In genomic region chr7:55191926-55192692, GRCh38 we compare ENCODE assay signal across 11 cellular contexts.
A peak's percentile ranks its signal among the peaks of the same experiment; 100 is the strongest.
DNase-seq lines count a peak whose midpoint lies in the region; ATAC-seq and TF ChIP-seq lines count a peak whose summit lies in the region.
"Had no signal": no experiment of that assay in that cellular context is flagged by ENCODE, and none has a peak within 500 bp of the region (broad histone marks: within the 10 kb centered on the region; RNA-seq: fewer than 3 reads in every experiment).

No MANE protein-coding gene starts in this region.

- H3K4me3 ChIP-seq in H7 (ENCODE audit: insufficient read depth, low read depth, low read length) (no peak overlapping the region), smooth muscle cell (no peak overlapping the region)
- H3K4me3 ChIP-seq: lung, SK-N-MC had no signal

- peak overlapping the region; percentile 9 for H3K9ac ChIP-seq in smooth muscle cell (ENCODE audit: low read depth)

- H3K9me3 ChIP-seq in smooth muscle cell (replicated peaks; ENCODE audit: low read depth), result no peaks in the 10 kb centered on the region

- no peak overlapping the region for H3K4me2 ChIP-seq in smooth muscle cell

- no peaks in the 10 kb centered on the region; the same call in 1 of the 2 replicates for H3K27me3 ChIP-seq in H7 (ENCODE audit: control insufficient read depth, insufficient read depth, low read length)
- no peaks in the 10 kb centered on the region for H3K27me3 ChIP-seq in smooth muscle cell (ENCODE audit: low read depth)

- intact Hi-C loops in left ventricle myocardium superior (cut with micrococcal nuclease), result no loop called here

- no peak for TF ChIP-seq CTCF in smooth muscle cell (IDR thresholded peaks at IDR 0.05; ENCODE audit: borderline replicate concordance, insufficient read depth, poor library complexity, severe bottlenecking)

- no peaks in the 10 kb centered on the region for H3K36me3 ChIP-seq in H7 (replicated peaks; ENCODE audit: control insufficient read depth, insufficient read depth, low read length)
- H3K36me3 ChIP-seq in smooth muscle cell (ENCODE audit: low read depth), result no peaks in the 10 kb centered on the region

- 65% methylated on average over 17 of the region's 17 CpGs for WGBS in smooth muscle cell (ENCODE audit: low lambda C conversion rate)

- no peak overlapping the region for H2AFZ ChIP-seq in smooth muscle cell (ENCODE audit: low read depth)

- no peaks in the 10 kb centered on the region for H4K20me1 ChIP-seq in smooth muscle cell (ENCODE audit: low read depth)

- peak overlapping the region; percentile 44 for H3K27ac ChIP-seq in smooth muscle cell (ENCODE audit: low read depth)
- H3K27ac ChIP-seq: SK-N-MC had no signal

- H3K4me1 ChIP-seq in smooth muscle cell (ENCODE audit: low read depth), result peaks cover 12% of the 10 kb centered on the region

- no peaks in the 10 kb centered on the region for H3K79me2 ChIP-seq in smooth muscle cell (ENCODE audit: low read depth)

- ATAC-seq in left ventricle myocardium superior (peak; percentile 9), HG02798 (IDR thresholded peaks at IDR 0.05; ENCODE audit: poor library complexity, unreplicated experiment) (no peak)

- peak; percentile 74 for DNase-seq in H7
- DNase-seq in T1000 (lab: John Stamatoyannopoulos, UW), result peak; percentile 63
- no peak for DNase-seq in left ventricle myocardium superior
- no peak for DNase-seq in smooth muscle cell (lab: John Stamatoyannopoulos, UW; ENCODE audit: unreplicated experiment)
- no peak for DNase-seq in hepatic stellate cell (ENCODE audit: low spot score)
- no peak for DNase-seq in NCI-H510A treated with DMSO at 0.1 percent for 48 hours (lab: John Stamatoyannopoulos, UW)
- DNase-seq in UCSD-AML1 (lab: John Stamatoyannopoulos, UW; ENCODE audit: unreplicated experiment), result no peak
- DNase-seq: erythroblast had no signal

- H3F3A ChIP-seq in smooth muscle cell (ENCODE audit: low read depth), result peaks cover 2% of the 10 kb centered on the region

Comparison
In these comparisons a context has a peak if more than half of its experiments do, and no peak if none do; other contexts are left out.
1. DNase-seq: peak in H7 (single experiment) and T1000 (single experiment); none in left ventricle myocardium superior (single experiment), smooth muscle cell (single experiment), hepatic stellate cell (single experiment), NCI-H510A treated with DMSO at 0.1 percent for 48 hours (single experiment) and UCSD-AML1 (single experiment).